In the genomic region with DNA sequence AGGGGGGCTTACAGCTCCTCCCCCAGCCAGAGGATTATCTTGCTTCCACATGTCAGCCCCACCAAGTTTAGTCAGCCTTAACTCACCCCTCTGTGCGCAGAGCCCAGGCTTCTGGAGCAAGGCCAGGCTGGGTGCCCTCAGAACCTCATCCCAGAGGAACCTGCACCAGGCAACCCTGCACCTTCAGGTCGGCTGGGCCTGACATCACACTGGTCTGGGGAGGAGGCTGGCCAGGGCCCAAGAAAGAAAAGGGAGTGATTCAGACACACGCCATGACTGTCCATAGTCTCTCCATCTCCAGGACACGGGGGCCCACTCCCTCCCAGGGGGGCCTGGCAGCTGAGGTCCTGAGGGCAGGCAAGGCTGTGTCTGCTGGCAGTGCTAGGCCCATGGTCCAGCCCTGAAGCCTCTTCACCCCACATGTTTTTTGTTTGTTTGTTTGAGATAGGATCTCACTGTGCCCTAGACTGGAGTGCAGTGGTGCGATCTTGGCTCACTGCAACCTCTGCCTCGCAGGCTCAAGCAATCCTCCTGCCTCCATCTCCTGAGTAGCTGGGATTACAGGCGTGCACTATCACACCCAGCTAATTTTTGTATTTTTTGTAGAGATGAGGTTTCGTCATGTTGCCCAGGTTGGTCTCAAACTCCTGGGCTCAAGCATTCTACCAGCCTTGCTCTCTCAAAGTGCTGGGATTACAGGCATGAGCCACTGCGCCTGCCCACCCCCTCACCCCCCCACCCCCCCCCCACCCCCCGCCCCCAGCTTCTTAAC, we compare ENCODE assay signal across 1 cellular context.
A peak's percentile ranks its signal among the peaks of the same experiment; 100 is the strongest.
TF ChIP-seq lines count a peak whose summit lies in the region.

No MANE protein-coding gene starts in this region.

TF ChIP-seq in HEK293, 187 proteins besides CTCF, POLR2A, EP300 and RAD21 (continued from another document and continues in another):
- TF ChIP-seq, protein P1, sequence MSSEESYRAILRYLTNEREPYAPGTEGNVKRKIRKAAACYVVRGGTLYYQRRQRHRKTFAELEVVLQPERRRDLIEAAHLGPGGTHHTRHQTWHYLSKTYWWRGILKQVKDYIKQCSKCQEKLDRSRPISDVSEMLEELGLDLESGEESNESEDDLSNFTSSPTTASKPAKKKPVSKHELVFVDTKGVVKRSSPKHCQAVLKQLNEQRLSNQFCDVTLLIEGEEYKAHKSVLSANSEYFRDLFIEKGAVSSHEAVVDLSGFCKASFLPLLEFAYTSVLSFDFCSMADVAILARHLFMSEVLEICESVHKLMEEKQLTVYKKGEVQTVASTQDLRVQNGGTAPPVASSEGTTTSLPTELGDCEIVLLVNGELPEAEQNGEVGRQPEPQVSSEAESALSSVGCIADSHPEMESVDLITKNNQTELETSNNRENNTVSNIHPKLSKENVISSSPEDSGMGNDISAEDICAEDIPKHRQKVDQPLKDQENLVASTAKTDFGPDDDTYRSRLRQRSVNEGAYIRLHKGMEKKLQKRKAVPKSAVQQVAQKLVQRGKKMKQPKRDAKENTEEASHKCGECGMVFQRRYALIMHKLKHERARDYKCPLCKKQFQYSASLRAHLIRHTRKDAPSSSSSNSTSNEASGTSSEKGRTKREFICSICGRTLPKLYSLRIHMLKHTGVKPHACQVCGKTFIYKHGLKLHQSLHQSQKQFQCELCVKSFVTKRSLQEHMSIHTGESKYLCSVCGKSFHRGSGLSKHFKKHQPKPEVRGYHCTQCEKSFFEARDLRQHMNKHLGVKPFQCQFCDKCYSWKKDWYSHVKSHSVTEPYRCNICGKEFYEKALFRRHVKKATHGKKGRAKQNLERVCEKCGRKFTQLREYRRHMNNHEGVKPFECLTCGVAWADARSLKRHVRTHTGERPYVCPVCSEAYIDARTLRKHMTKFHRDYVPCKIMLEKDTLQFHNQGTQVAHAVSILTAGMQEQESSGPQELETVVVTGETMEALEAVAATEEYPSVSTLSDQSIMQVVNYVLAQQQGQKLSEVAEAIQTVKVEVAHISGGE (tag by site-specific recombination; conservative IDR thresholded peaks at IDR 0.05; ENCODE audit: low read depth), result no peak
- TF ChIP-seq, protein P2, sequence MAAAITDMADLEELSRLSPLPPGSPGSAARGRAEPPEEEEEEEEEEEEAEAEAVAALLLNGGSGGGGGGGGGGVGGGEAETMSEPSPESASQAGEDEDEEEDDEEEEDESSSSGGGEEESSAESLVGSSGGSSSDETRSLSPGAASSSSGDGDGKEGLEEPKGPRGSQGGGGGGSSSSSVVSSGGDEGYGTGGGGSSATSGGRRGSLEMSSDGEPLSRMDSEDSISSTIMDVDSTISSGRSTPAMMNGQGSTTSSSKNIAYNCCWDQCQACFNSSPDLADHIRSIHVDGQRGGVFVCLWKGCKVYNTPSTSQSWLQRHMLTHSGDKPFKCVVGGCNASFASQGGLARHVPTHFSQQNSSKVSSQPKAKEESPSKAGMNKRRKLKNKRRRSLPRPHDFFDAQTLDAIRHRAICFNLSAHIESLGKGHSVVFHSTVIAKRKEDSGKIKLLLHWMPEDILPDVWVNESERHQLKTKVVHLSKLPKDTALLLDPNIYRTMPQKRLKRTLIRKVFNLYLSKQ (tag by site-specific recombination; IDR thresholded peaks at IDR 0.05; ENCODE audit: borderline replicate concordance), result no peak
- TF ChIP-seq, protein P3, sequence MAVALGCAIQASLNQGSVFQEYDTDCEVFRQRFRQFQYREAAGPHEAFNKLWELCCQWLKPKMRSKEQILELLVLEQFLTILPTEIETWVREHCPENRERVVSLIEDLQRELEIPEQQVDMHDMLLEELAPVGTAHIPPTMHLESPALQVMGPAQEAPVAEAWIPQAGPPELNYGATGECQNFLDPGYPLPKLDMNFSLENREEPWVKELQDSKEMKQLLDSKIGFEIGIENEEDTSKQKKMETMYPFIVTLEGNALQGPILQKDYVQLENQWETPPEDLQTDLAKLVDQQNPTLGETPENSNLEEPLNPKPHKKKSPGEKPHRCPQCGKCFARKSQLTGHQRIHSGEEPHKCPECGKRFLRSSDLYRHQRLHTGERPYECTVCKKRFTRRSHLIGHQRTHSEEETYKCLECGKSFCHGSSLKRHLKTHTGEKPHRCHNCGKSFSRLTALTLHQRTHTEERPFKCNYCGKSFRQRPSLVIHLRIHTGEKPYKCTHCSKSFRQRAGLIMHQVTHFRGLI (tag by site-specific recombination; IDR thresholded peaks at IDR 0.05), result no peak
- no peak for TF ChIP-seq ZNF174 (tag by site-specific recombination; IDR thresholded peaks at IDR 0.05)
- TF ChIP-seq ZNF677 (tag by site-specific recombination; IDR thresholded peaks at IDR 0.05), result no peak
- TF ChIP-seq ZNF133 (tag by site-specific recombination; IDR thresholded peaks at IDR 0.05), result no peak
- no peak for TF ChIP-seq SP2 (tag by site-specific recombination; IDR thresholded peaks at IDR 0.05)
- TF ChIP-seq ZIC2 (tag by site-specific recombination; IDR thresholded peaks at IDR 0.05), result peak; percentile 74
- TF ChIP-seq SCRT1 (tag by site-specific recombination; IDR thresholded peaks at IDR 0.05; ENCODE audit: borderline replicate concordance), result no peak
- TF ChIP-seq HOXA7 (CRISPR knock-in tag; IDR thresholded peaks at IDR 0.05; ENCODE audit: borderline replicate concordance), result no peak
- TF ChIP-seq IKZF3 (tag by site-specific recombination; IDR thresholded peaks at IDR 0.05), result no peak
- TF ChIP-seq, protein P4, sequence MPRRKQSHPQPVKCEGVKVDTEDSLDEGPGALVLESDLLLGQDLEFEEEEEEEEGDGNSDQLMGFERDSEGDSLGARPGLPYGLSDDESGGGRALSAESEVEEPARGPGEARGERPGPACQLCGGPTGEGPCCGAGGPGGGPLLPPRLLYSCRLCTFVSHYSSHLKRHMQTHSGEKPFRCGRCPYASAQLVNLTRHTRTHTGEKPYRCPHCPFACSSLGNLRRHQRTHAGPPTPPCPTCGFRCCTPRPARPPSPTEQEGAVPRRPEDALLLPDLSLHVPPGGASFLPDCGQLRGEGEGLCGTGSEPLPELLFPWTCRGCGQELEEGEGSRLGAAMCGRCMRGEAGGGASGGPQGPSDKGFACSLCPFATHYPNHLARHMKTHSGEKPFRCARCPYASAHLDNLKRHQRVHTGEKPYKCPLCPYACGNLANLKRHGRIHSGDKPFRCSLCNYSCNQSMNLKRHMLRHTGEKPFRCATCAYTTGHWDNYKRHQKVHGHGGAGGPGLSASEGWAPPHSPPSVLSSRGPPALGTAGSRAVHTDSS (tag by site-specific recombination; IDR thresholded peaks at IDR 0.05), result no peak
- TF ChIP-seq ZFP3 (tag by site-specific recombination; IDR thresholded peaks at IDR 0.05; ENCODE audit: low read depth), result no peak
- TF ChIP-seq ZXDB (tag by site-specific recombination; IDR thresholded peaks at IDR 0.05), result no peak
- peak; percentile 84 for TF ChIP-seq WT1 (tag by site-specific recombination; IDR thresholded peaks at IDR 0.05)
- TF ChIP-seq ZNF114 (tag by site-specific recombination; IDR thresholded peaks at IDR 0.05), result no peak
- TF ChIP-seq ZNF223 (tag by site-specific recombination; IDR thresholded peaks at IDR 0.05), result no peak
- TF ChIP-seq, protein P5, sequence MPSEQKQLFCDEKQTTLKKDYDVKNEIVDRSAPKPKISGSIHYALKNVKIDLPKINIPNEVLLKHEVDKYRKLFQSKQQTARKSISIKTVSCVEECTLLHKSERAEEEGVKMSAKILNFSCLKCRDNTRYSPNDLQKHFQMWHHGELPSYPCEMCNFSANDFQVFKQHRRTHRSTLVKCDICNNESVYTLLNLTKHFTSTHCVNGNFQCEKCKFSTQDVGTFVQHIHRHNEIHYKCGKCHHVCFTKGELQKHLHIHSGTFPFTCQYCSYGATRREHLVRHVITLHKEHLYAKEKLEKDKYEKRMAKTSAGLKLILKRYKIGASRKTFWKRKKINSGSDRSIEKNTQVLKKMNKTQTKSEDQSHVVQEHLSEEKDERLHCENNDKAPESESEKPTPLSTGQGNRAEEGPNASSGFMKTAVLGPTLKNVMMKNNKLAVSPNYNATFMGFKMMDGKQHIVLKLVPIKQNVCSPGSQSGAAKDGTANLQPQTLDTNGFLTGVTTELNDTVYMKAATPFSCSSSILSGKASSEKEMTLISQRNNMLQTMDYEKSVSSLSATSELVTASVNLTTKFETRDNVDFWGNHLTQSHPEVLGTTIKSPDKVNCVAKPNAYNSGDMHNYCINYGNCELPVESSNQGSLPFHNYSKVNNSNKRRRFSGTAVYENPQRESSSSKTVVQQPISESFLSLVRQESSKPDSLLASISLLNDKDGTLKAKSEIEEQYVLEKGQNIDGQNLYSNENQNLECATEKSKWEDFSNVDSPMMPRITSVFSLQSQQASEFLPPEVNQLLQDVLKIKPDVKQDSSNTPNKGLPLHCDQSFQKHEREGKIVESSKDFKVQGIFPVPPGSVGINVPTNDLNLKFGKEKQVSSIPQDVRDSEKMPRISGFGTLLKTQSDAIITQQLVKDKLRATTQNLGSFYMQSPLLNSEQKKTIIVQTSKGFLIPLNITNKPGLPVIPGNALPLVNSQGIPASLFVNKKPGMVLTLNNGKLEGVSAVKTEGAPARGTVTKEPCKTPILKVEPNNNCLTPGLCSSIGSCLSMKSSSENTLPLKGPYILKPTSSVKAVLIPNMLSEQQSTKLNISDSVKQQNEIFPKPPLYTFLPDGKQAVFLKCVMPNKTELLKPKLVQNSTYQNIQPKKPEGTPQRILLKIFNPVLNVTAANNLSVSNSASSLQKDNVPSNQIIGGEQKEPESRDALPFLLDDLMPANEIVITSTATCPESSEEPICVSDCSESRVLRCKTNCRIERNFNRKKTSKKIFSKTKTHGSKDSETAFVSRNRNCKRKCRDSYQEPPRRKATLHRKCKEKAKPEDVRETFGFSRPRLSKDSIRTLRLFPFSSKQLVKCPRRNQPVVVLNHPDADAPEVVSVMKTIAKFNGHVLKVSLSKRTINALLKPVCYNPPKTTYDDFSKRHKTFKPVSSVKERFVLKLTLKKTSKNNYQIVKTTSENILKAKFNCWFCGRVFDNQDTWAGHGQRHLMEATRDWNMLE (tag by site-specific recombination; conservative IDR thresholded peaks at IDR 0.05; ENCODE audit: low read depth), result no peak
- TF ChIP-seq ZSCAN30 (tag by site-specific recombination; IDR thresholded peaks at IDR 0.05), result no peak
- TF ChIP-seq, protein P6, sequence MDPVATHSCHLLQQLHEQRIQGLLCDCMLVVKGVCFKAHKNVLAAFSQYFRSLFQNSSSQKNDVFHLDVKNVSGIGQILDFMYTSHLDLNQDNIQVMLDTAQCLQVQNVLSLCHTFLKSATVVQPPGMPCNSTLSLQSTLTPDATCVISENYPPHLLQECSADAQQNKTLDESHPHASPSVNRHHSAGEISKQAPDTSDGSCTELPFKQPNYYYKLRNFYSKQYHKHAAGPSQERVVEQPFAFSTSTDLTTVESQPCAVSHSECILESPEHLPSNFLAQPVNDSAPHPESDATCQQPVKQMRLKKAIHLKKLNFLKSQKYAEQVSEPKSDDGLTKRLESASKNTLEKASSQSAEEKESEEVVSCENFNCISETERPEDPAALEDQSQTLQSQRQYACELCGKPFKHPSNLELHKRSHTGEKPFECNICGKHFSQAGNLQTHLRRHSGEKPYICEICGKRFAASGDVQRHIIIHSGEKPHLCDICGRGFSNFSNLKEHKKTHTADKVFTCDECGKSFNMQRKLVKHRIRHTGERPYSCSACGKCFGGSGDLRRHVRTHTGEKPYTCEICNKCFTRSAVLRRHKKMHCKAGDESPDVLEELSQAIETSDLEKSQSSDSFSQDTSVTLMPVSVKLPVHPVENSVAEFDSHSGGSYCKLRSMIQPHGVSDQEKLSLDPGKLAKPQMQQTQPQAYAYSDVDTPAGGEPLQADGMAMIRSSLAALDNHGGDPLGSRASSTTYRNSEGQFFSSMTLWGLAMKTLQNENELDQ (tag by site-specific recombination; IDR thresholded peaks at IDR 0.05; ENCODE audit: low read depth), result no peak
- TF ChIP-seq, protein P7, sequence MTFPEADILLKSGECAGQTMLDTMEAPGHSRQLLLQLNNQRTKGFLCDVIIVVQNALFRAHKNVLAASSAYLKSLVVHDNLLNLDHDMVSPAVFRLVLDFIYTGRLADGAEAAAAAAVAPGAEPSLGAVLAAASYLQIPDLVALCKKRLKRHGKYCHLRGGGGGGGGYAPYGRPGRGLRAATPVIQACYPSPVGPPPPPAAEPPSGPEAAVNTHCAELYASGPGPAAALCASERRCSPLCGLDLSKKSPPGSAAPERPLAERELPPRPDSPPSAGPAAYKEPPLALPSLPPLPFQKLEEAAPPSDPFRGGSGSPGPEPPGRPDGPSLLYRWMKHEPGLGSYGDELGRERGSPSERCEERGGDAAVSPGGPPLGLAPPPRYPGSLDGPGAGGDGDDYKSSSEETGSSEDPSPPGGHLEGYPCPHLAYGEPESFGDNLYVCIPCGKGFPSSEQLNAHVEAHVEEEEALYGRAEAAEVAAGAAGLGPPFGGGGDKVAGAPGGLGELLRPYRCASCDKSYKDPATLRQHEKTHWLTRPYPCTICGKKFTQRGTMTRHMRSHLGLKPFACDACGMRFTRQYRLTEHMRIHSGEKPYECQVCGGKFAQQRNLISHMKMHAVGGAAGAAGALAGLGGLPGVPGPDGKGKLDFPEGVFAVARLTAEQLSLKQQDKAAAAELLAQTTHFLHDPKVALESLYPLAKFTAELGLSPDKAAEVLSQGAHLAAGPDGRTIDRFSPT (tag by site-specific recombination; IDR thresholded peaks at IDR 0.05), result peak; percentile 82
- TF ChIP-seq ZFP37 (tag by site-specific recombination; IDR thresholded peaks at IDR 0.05), result 0 out of 2 replicates have a peak, but pooled peaks have one; percentile 55
- TF ChIP-seq TRIM28 (IDR thresholded peaks at IDR 0.05; ENCODE audit: borderline replicate concordance, low read length), result no peak
- no peak for TF ChIP-seq ZNF248 (tag by site-specific recombination; IDR thresholded peaks at IDR 0.05)
- TF ChIP-seq MEIS1 (CRISPR knock-in tag; IDR thresholded peaks at IDR 0.05; ENCODE audit: borderline replicate concordance), result no peak
- TF ChIP-seq TCF7L2 (IDR thresholded peaks at IDR 0.05; ENCODE audit: borderline replicate concordance, low read depth, low read length), result no peak
- TF ChIP-seq ZNF555 (tag by site-specific recombination; conservative IDR thresholded peaks at IDR 0.05), result no peak
- TF ChIP-seq, protein P8, sequence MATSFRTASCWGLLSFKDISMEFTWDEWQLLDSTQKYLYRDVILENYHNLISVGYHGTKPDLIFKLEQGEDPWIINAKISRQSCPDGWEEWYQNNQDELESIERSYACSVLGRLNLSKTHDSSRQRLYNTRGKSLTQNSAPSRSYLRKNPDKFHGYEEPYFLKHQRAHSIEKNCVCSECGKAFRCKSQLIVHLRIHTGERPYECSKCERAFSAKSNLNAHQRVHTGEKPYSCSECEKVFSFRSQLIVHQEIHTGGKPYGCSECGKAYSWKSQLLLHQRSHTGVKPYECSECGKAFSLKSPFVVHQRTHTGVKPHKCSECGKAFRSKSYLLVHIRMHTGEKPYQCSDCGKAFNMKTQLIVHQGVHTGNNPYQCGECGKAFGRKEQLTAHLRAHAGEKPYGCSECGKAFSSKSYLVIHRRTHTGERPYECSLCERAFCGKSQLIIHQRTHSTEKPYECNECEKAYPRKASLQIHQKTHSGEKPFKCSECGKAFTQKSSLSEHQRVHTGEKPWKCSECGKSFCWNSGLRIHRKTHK (tag by site-specific recombination; IDR thresholded peaks at IDR 0.05), result no peak
- no peak for TF ChIP-seq ZNF624 (tag by site-specific recombination; IDR thresholded peaks at IDR 0.05)
- TF ChIP-seq ZBTB17 (tag by site-specific recombination; IDR thresholded peaks at IDR 0.05), result peak; percentile 88
